In genomic region chr12:57525615-57526383, GRCh38 we compare ENCODE assay signal across 3 cellular contexts.
TF ChIP-seq lines count a peak whose summit lies in the region.

No MANE protein-coding gene starts in this region.

TF ChIP-seq in SK-N-SH, 30 proteins besides CTCF, POLR2A, EP300 and RAD21:
- TF ChIP-seq ZBTB33 (IDR thresholded peaks at IDR 0.05; ENCODE audit: borderline replicate concordance, low read depth), result no peak
- no peak for TF ChIP-seq ELF1 (IDR thresholded peaks at IDR 0.05)
- no peak for TF ChIP-seq POLR2AphosphoS5 (IDR thresholded peaks at IDR 0.05; ENCODE audit: low read depth, low read length)
- no peak for TF ChIP-seq YY1 (IDR thresholded peaks at IDR 0.05; ENCODE audit: low read depth)
- TF ChIP-seq SMC3 (IDR thresholded peaks at IDR 0.05; ENCODE audit: low read depth, low read length), result no peak
- no peak for TF ChIP-seq MEF2A (IDR thresholded peaks at IDR 0.05; ENCODE audit: borderline replicate concordance, low read depth)
- TF ChIP-seq RCOR1 (IDR thresholded peaks at IDR 0.05; ENCODE audit: low read length), result no peak
- TF ChIP-seq NRF1 (IDR thresholded peaks at IDR 0.05; ENCODE audit: low read depth, low read length), result no peak

TF ChIP-seq in SK-N-SH treated with all-trans-retinoic acid at 6 μM for 48 hours, 23 proteins besides CTCF, POLR2A, EP300 and RAD21:
- TF ChIP-seq CSDC2 (CRISPR knock-in tag; IDR thresholded peaks at IDR 0.05) (no peak), TSHZ2 (CRISPR knock-in tag; IDR thresholded peaks at IDR 0.05) (no peak), TOX (CRISPR knock-in tag; IDR thresholded peaks at IDR 0.05; ENCODE audit: borderline replicate concordance) (no peak), CSRNP3 (CRISPR knock-in tag; IDR thresholded peaks at IDR 0.05) (no peak), OSR1 (CRISPR knock-in tag; IDR thresholded peaks at IDR 0.05) (no peak)

TF ChIP-seq in K562, 482 proteins besides CTCF, POLR2A, EP300 and RAD21:
- TF ChIP-seq POLR2G (IDR thresholded peaks at IDR 0.05; ENCODE audit: low read depth, low read length) (peak; percentile 63), NCOA4 (IDR thresholded peaks at IDR 0.05; ENCODE audit: partially characterized antibody) (no peak), RBFOX2 (IDR thresholded peaks at IDR 0.05; ENCODE audit: low read depth, low read length) (peak; percentile 66)
